ENCODE assay signal across 17 cellular contexts in genomic region chr20:13007596-13007995, GRCh38.
"Had no signal": no experiment of that assay in that cellular context is flagged by ENCODE, and none has a peak within 500 bp of the region (broad histone marks: within the 10 kb centered on the region; RNA-seq: fewer than 3 reads in every experiment).

No MANE protein-coding gene starts in this region.

- H3K9me3 ChIP-seq: colonic mucosa, heart left ventricle, neutrophil, sigmoid colon, testis, transverse colon had no signal

- DNase-seq: colonic mucosa; dermis blood vessel endothelial cell; erythroblast; heart left ventricle; hippocampal formation; midbrain; nephron progenitor cell; posterior cingulate gyrus; sigmoid colon; stimulated activated CD4-positive, alpha-beta T cell treated with anti-CD3 and anti-CD28 coated beads, Interleukin-2, amount 100 ng/mL, for 24 hours; stimulated activated CD4-positive, alpha-beta T cell treated with anti-CD3 and anti-CD28 coated beads, Interleukin-4, amount 100 ng/mL, for 4 hours; stimulated activated naive B cell treated with anti-CD40 and anti-IgM and Interleukin-4, amounts not matched to agents 10 μg/mL and 1 μg/mL and 100 μg/mL, for 72 hours; stimulated activated naive CD8-positive, alpha-beta T cell treated with anti-CD3 and anti-CD28 coated beads, Interleukin-15, amount 100 ng/mL, for 72 hours; testis; transverse colon had no signal

- H3K4me3 ChIP-seq: colonic mucosa, heart left ventricle, sigmoid colon, testis, transverse colon had no signal

- H3K36me3 ChIP-seq: colonic mucosa, heart left ventricle, neutrophil, sigmoid colon, transverse colon had no signal

- H3K9me3 Mint-ChIP-seq: nephron progenitor cell; stimulated activated naive CD8-positive, alpha-beta T cell treated with anti-CD3 and anti-CD28 coated beads, Interleukin-15, amount 100 ng/mL, for 72 hours had no signal

- H3K27ac Mint-ChIP-seq: nephron progenitor cell; stimulated activated naive B cell treated with anti-CD40 and anti-IgM and Interleukin-4, amounts not matched to agents 10 μg/mL and 1 μg/mL and 100 μg/mL, for 72 hours; stimulated activated naive CD8-positive, alpha-beta T cell treated with anti-CD3 and anti-CD28 coated beads, Interleukin-15, amount 100 ng/mL, for 72 hours had no signal

- H3K36me3 Mint-ChIP-seq: stimulated activated naive B cell treated with anti-CD40 and anti-IgM and Interleukin-4, amounts not matched to agents 10 μg/mL and 1 μg/mL and 100 μg/mL, for 72 hours had no signal

- H3K27ac ChIP-seq: colonic mucosa, foreskin keratinocyte, heart left ventricle, neutrophil, sigmoid colon, transverse colon had no signal

- H3K4me3 Mint-ChIP-seq: nephron progenitor cell; stimulated activated naive B cell treated with anti-CD40 and anti-IgM and Interleukin-4, amounts not matched to agents 10 μg/mL and 1 μg/mL and 100 μg/mL, for 72 hours; stimulated activated naive CD8-positive, alpha-beta T cell treated with anti-CD3 and anti-CD28 coated beads, Interleukin-15, amount 100 ng/mL, for 72 hours had no signal

- H3K27me3 ChIP-seq: colonic mucosa, foreskin keratinocyte, heart left ventricle, sigmoid colon, testis, transverse colon had no signal
